ENCODE assay signal across 1 cellular context in genomic region chr9:69215774-69216482, GRCh38.
A peak's percentile ranks its signal among the peaks of the same experiment; 100 is the strongest.
TF ChIP-seq lines count a peak whose summit lies in the region.

No MANE protein-coding gene starts in this region.

TF ChIP-seq in K562, 482 proteins besides CTCF, POLR2A, EP300 and RAD21 (continued from another document and continues in another):
- TF ChIP-seq ATF2 (CRISPR knock-in tag; IDR thresholded peaks at IDR 0.05) (no peak), TAL1 (IDR thresholded peaks at IDR 0.05) (peak; percentile 98), NEUROD1 (IDR thresholded peaks at IDR 0.05; ENCODE audit: borderline replicate concordance, low read depth, low read length, partially characterized antibody) (peak; percentile 75), SMC3 (conservative IDR thresholded peaks at IDR 0.05; ENCODE audit: insufficient read depth, low read depth, low read length) (no peak), WHSC1 (IDR thresholded peaks at IDR 0.05; ENCODE audit: low read length) (no peak), BMI1 (IDR thresholded peaks at IDR 0.05; ENCODE audit: low read length) (no peak), CHD1 (IDR thresholded peaks at IDR 0.05; ENCODE audit: low read length) (no peak), U2AF2 (optimal IDR thresholded peaks at IDR 0.05; ENCODE audit: low read depth, low read length) (no peak), POLR2B (IDR thresholded peaks at IDR 0.05; ENCODE audit: low read depth, partially characterized antibody) (no peak), NR4A1 (CRISPR knock-in tag; IDR thresholded peaks at IDR 0.05) (no peak), NR4A1 (tag; IDR thresholded peaks at IDR 0.05) (peak; percentile 65; the same call in 1 of the 2 replicates), ATF3 (IDR thresholded peaks at IDR 0.05) (peak; percentile 81), ATF3 (CRISPR knock-in tag; conservative IDR thresholded peaks at IDR 0.05) (no peak), STAG1 (CRISPR knock-in tag; IDR thresholded peaks at IDR 0.05; ENCODE audit: borderline replicate concordance) (no peak), ZNF668 (CRISPR knock-in tag; IDR thresholded peaks at IDR 0.05) (no peak), HOMEZ (CRISPR knock-in tag; IDR thresholded peaks at IDR 0.05) (no peak), AFF4 (CRISPR knock-in tag; IDR thresholded peaks at IDR 0.05) (no peak), ZNF354B (CRISPR knock-in tag; IDR thresholded peaks at IDR 0.05) (no peak), ELF1 (tag; IDR thresholded peaks at IDR 0.05) (peak; percentile 35; the same call in 1 of the 2 replicates), ESRRB (CRISPR knock-in tag; IDR thresholded peaks at IDR 0.05; ENCODE audit: borderline replicate concordance) (no peak), KDM4B (IDR thresholded peaks at IDR 0.05; ENCODE audit: borderline replicate concordance in 2 of 2, low read depth in 1 of 2) (no peak), ELF2 (CRISPR knock-in tag; IDR thresholded peaks at IDR 0.05) (no peak), SAP30 (IDR thresholded peaks at IDR 0.05; ENCODE audit: borderline replicate concordance, insufficient read depth, low read depth, low read length, poor library complexity, severe bottlenecking) (no peak), MYC (IDR thresholded peaks at IDR 0.05; ENCODE audit: low read depth, low read length) (no peak), MYC (CRISPR knock-in tag; IDR thresholded peaks at IDR 0.05; ENCODE audit: borderline replicate concordance, low read depth) (no peak), ZNF592 (IDR thresholded peaks at IDR 0.05) (peak; percentile 75; the same call in 1 of the 2 replicates), PURB (CRISPR knock-in tag; IDR thresholded peaks at IDR 0.05; ENCODE audit: low read depth) (no peak), NCOA6 (IDR thresholded peaks at IDR 0.05) (no peak), RBFOX2 (IDR thresholded peaks at IDR 0.05; ENCODE audit: low read depth, low read length) (0 out of 2 replicates have a peak, but pooled peaks have one; percentile 28), CSDE1 (IDR thresholded peaks at IDR 0.05) (no peak), CEBPZ (IDR thresholded peaks at IDR 0.05; ENCODE audit: borderline replicate concordance, low read depth, low read length) (no peak), TEAD2 (tag; IDR thresholded peaks at IDR 0.05) (no peak), GTF2E2 (tag; IDR thresholded peaks at IDR 0.05) (peak; percentile 24; the same call in 1 of the 2 replicates), JUN (IDR thresholded peaks at IDR 0.05; ENCODE audit: borderline replicate concordance, low read depth, low read length) (0 out of 2 replicates have a peak, but pooled peaks have one; percentile 46), JUN (CRISPR knock-in tag; IDR thresholded peaks at IDR 0.05; ENCODE audit: borderline replicate concordance) (no peak), ZNF3 (CRISPR knock-in tag; IDR thresholded peaks at IDR 0.05) (no peak), FOXA3 (CRISPR knock-in tag; conservative IDR thresholded peaks at IDR 0.05 in 1 of 2, IDR thresholded peaks at IDR 0.05 in 1 of 2) (no peak), MCM3 (IDR thresholded peaks at IDR 0.05) (no peak), E2F8 (IDR thresholded peaks at IDR 0.05; ENCODE audit: low read depth, partially characterized antibody) (peak; percentile 37), USF1 (CRISPR knock-in tag; IDR thresholded peaks at IDR 0.05) (no peak), MIER1 (IDR thresholded peaks at IDR 0.05; ENCODE audit: low read depth) (no peak), NFE2 (IDR thresholded peaks at IDR 0.05; ENCODE audit: low read depth) (peak; percentile 91), SP1 (CRISPR knock-in tag; IDR thresholded peaks at IDR 0.05) (no peak), SMAD2 (IDR thresholded peaks at IDR 0.05; ENCODE audit: low read depth, low read length) (no peak)
